ENCODE assay signal across 8 cellular contexts in the genomic region with DNA sequence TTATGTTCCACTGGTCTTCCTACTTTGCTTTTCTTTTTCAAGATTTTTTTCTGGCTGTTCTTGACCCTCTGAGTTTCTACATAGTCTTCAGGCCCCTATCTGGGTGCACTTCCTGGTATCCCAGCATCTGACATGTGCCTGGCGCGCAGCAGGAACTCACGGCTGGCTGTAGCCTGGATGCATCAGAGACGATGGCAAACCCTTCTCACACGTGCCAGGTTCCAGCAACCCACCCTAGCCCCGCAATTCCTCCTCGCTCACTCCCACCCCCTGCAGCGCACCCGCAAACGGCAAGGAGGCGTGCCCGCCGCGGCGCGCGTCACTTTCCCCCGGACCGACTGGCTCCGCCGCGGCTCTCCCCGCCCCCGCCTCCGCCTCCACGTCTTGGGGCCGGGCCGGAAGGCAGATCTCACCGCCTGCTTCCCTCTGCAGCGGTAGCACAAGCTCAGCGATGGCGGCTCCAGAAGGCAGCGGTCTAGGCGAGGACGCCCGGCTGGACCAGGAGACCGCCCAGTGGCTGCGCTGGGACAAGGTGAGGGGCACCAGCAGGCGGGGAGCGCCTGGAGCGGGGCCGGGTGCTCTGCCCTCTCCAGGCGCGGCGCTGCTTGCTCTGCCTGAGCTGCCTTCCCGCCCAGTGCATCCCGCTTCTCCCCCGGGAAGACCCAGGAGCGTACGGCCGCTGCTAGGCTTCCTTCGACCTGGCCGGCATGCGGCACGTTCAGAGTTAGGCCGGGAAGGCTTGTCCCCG. TPM values are rescaled to one million over a fixed set of nuclear protein-coding genes. Genes with fewer than 3 reads are reported as not detected.
DNase-seq lines count a peak whose midpoint lies in the region; ATAC-seq and TF ChIP-seq lines count a peak whose summit lies in the region.

PGM2 (plus strand) TSS at position 405 of the 748 bp plus-strand sequence; CDS start at position 452, 47 bp downstream.

- ATAC-seq in GM19324 (IDR thresholded peaks at IDR 0.05; ENCODE audit: low FRiP score, unreplicated experiment) (peak; percentile 99), HG03460 (IDR thresholded peaks at IDR 0.05; ENCODE audit: unreplicated experiment) (peak; percentile 96), lower lobe of right lung (peak; percentile 97 to 98)

- no peak for TF ChIP-seq CTCF in lower lobe of right lung (IDR thresholded peaks at IDR 0.05)

- H3K9me3 ChIP-seq in lower lobe of right lung = no peaks in the 10 kb centered on the region

- H3K27me3 Mint-ChIP-seq in activated CD4-positive, alpha-beta memory T cell treated with anti-CD3 and anti-CD28 coated beads for 36 hours = no peaks in the 10 kb centered on the region

- DNase-seq in C1 segment of cervical spinal cord (lab: John Stamatoyannopoulos, UW) = peak; percentile 34 to 86 (median 70)
- peak; percentile 92 for DNase-seq in NCI-H69 (lab: John Stamatoyannopoulos, UW)
- peak; percentile 93 for DNase-seq in activated CD4-positive, alpha-beta memory T cell treated with anti-CD3 and anti-CD28 coated beads for 36 hours
- DNase-seq in ecto neural progenitor cell (ENCODE audit: low spot score) = peak; percentile 89
- DNase-seq in lower lobe of right lung = peak; percentile 94
- DNase-seq in stimulated activated CD4-positive, alpha-beta T cell treated with anti-CD3 and anti-CD28 coated beads, TNF-alpha, amount 100 ng/mL, for 4 hours (ENCODE audit: low read depth in 3 of 3) = peak; percentile 85 to 90 (median 89)

- H3K27ac ChIP-seq in lower lobe of right lung = peak within 1 kb of the TSS; percentile 90

- peaks cover 24% of the 10 kb centered on the region for H3K4me1 Mint-ChIP-seq in activated CD4-positive, alpha-beta memory T cell treated with anti-CD3 and anti-CD28 coated beads for 36 hours (ENCODE audit: low read depth)

- H3K9me3 Mint-ChIP-seq in activated CD4-positive, alpha-beta memory T cell treated with anti-CD3 and anti-CD28 coated beads for 36 hours = no peaks in the 10 kb centered on the region

- peak within 1 kb of the TSS; percentile 90 for H3K4me3 ChIP-seq in lower lobe of right lung

- intact Hi-C loops in activated CD4-positive, alpha-beta memory T cell treated with anti-CD3 and anti-CD28 coated beads for 36 hours (cut with micrococcal nuclease) = loop anchor here (1.0 to 5.0 kb wide), 4 partner anchors 46 to 152 kb away; partner anchors contain the start of genes RELL1 and TBC1D1
- intact Hi-C loops in lower lobe of right lung (cut with DNase I) = no loop called here

- peak within 1 kb of the TSS; percentile 81 for H3K27ac Mint-ChIP-seq in activated CD4-positive, alpha-beta memory T cell treated with anti-CD3 and anti-CD28 coated beads for 36 hours

- CTCF ChIA-PET in activated CD4-positive, alpha-beta memory T cell treated with anti-CD3 and anti-CD28 coated beads for 36 hours (lab: Charles Lee) = interaction anchor here (1.1 to 1.5 kb wide), 5 partner anchors 23 to 223 kb away, joined by 3 to 7 read pairs (median 5); no protein-coding TSS in a partner anchor

- peak within 1 kb of the TSS; percentile 92 for H3K4me3 Mint-ChIP-seq in activated CD4-positive, alpha-beta memory T cell treated with anti-CD3 and anti-CD28 coated beads for 36 hours

- H3K36me3 Mint-ChIP-seq in activated CD4-positive, alpha-beta memory T cell treated with anti-CD3 and anti-CD28 coated beads for 36 hours = peaks cover 19% of the 10 kb centered on the region

- H3K36me3 ChIP-seq in lower lobe of right lung = peaks cover 16% of the 10 kb centered on the region

- peaks cover 29% of the 10 kb centered on the region for H3K4me1 ChIP-seq in lower lobe of right lung

- no peaks in the 10 kb centered on the region for H3K27me3 ChIP-seq in lower lobe of right lung (ENCODE audit: low read depth)

- POLR2A ChIA-PET in activated CD4-positive, alpha-beta memory T cell treated with anti-CD3 and anti-CD28 coated beads for 36 hours (lab: Charles Lee) = interaction anchor here (0.9 to 1.2 kb wide), 4 partner anchors 22 to 140 kb away, joined by 3 to 6 read pairs (median 4); partner anchors contain the start of gene RELL1

RNA-seq across cellular contexts. Expression of gene PGM2, which starts in this region (rescaled TPM):
- 10 to 100 TPM; 65.7 to 66.0 TPM for total RNA-seq in activated CD4-positive, alpha-beta memory T cell treated with anti-CD3 and anti-CD28 coated beads for 36 hours
- 28.7 TPM for total RNA-seq in lower lobe of right lung

Comparison
In these comparisons a context has a peak if more than half of its experiments do, and no peak if none do; other contexts are left out.
1. Peak in every context shown above with its lines: DNase-seq, ATAC-seq, H3K4me3 ChIP-seq and H3K27ac ChIP-seq.